ENCODE assay signal across 30 cellular contexts in genomic region chr4:24024597-24024996, GRCh38.
DNase-seq lines count a peak whose midpoint lies in the region; ATAC-seq and TF ChIP-seq lines count a peak whose summit lies in the region.
"Had no signal": no experiment of that assay in that cellular context is flagged by ENCODE, and none has a peak within 500 bp of the region (broad histone marks: within the 10 kb centered on the region; RNA-seq: fewer than 3 reads in every experiment).

No MANE protein-coding gene starts in this region.

- H3K9ac ChIP-seq in smooth muscle cell (ENCODE audit: low read depth), result no peak overlapping the region

- H3K4me1 ChIP-seq in smooth muscle cell (ENCODE audit: low read depth), result no peaks in the 10 kb centered on the region
- H3K4me1 ChIP-seq: adrenal gland, Caco-2, stomach, transverse colon had no signal

- H3K79me2 ChIP-seq in smooth muscle cell (ENCODE audit: low read depth), result no peaks in the 10 kb centered on the region

- no peak overlapping the region for H2AFZ ChIP-seq in smooth muscle cell (ENCODE audit: low read depth)

- no peaks in the 10 kb centered on the region for H3K9me3 ChIP-seq in smooth muscle cell (replicated peaks; ENCODE audit: low read depth)
- H3K9me3 ChIP-seq: adrenal gland, Caco-2, gastroesophageal sphincter, stomach, transverse colon had no signal

- peaks cover 6% of the 10 kb centered on the region for H3K27me3 ChIP-seq in smooth muscle cell (ENCODE audit: low read depth)
- H3K27me3 ChIP-seq: cardiac muscle cell, dorsolateral prefrontal cortex, gastroesophageal sphincter, stomach, transverse colon had no signal

- no peaks in the 10 kb centered on the region for H3K36me3 ChIP-seq in smooth muscle cell (ENCODE audit: low read depth)
- H3K36me3 ChIP-seq: adrenal gland, cardiac muscle cell, gastroesophageal sphincter, stomach, transverse colon had no signal

- no peak overlapping the region for H3K27ac ChIP-seq in smooth muscle cell (ENCODE audit: low read depth)
- H3K27ac ChIP-seq: 22Rv1, adrenal gland, cardiac muscle cell, dorsolateral prefrontal cortex, stomach, transverse colon, VCaP had no signal

- no peak overlapping the region for H3K4me3 ChIP-seq in retinal pigment epithelial cell (ENCODE audit: low read length)
- H3K4me3 ChIP-seq in smooth muscle cell, result no peak overlapping the region
- H3K4me3 ChIP-seq: adrenal gland, cardiac muscle cell, dorsolateral prefrontal cortex, gastroesophageal sphincter, stomach, transverse colon had no signal

- ATAC-seq in HG03045 (IDR thresholded peaks at IDR 0.05; ENCODE audit: unreplicated experiment), result no peak
- ATAC-seq in left cardiac atrium, result no peak
- ATAC-seq: Panc1 had no signal

- WGBS in smooth muscle cell (ENCODE audit: low lambda C conversion rate), result 69% methylated on average over 4 of the region's 4 CpGs

- no peak overlapping the region for H3K4me2 ChIP-seq in smooth muscle cell

- intact Hi-C loops in left cardiac atrium (cut with DNase I), result no loop called here

- TF ChIP-seq CTCF in retinal pigment epithelial cell (conservative IDR thresholded peaks at IDR 0.05; ENCODE audit: low read depth, low read length), result no peak
- no peak for TF ChIP-seq CTCF in smooth muscle cell (IDR thresholded peaks at IDR 0.05; ENCODE audit: borderline replicate concordance, insufficient read depth, poor library complexity, severe bottlenecking)

- no peaks in the 10 kb centered on the region for H4K20me1 ChIP-seq in smooth muscle cell (ENCODE audit: low read depth)

- DNase-seq in DMS53 (lab: John Stamatoyannopoulos, UW), result peak; percentile 33
- DNase-seq in DMS53 treated with DMSO at 0.1 percent for 48 hours (lab: John Stamatoyannopoulos, UW; ENCODE audit: unreplicated experiment), result no peak
- peak; percentile 71 for DNase-seq in NOMO-1 treated with DMSO at 0.1 percent for 48 hours (lab: John Stamatoyannopoulos, UW; ENCODE audit: unreplicated experiment)
- peak; percentile 45 for DNase-seq in fibroblast of the conjunctiva (ENCODE audit: low read depth)
- peak; percentile 78 for DNase-seq in retinal pigment epithelial cell (ENCODE audit: low read depth)
- no peak for DNase-seq in smooth muscle cell (lab: John Stamatoyannopoulos, UW; ENCODE audit: unreplicated experiment)
- DNase-seq in left cardiac atrium, result no peak
- DNase-seq: activated CD4-positive, alpha-beta T cell treated with anti-CD3 and anti-CD28 coated beads, Interleukin-2, amount 50 U/mL, for 1 hour; activated CD8-positive, alpha-beta memory T cell treated with anti-CD3 and anti-CD28 coated beads, Interleukin-2, amount 50 U/mL, for 4 hours; activated effector memory CD4-positive, alpha-beta T cell treated with Interleukin-2 at 50 U/mL for 16 hours; adrenal gland; Caco-2; dorsolateral prefrontal cortex; H9; Kasumi-1; kidney; NCI-H1417 treated with DMSO at 0.1 percent for 48 hours; NCI-H2227 treated with DMSO at 0.1 percent for 48 hours; NCI-H774; small intestine; stimulated activated CD4-positive, alpha-beta T cell treated with anti-CD3 and anti-CD28 coated beads, Interleukin-4, amount 100 ng/mL, for 24 hours; stomach; T-helper 2 cell; transverse colon had no signal

- H3F3A ChIP-seq in smooth muscle cell (ENCODE audit: low read depth), result no peaks in the 10 kb centered on the region

Comparison
In these comparisons a context has a peak if more than half of its experiments do, and no peak if none do; other contexts are left out.
1. DNase-seq: peak in DMS53 (single experiment), NOMO-1 treated with DMSO at 0.1 percent for 48 hours (single experiment), fibroblast of the conjunctiva (single experiment) and retinal pigment epithelial cell (single experiment); none in DMS53 treated with DMSO at 0.1 percent for 48 hours (single experiment), smooth muscle cell (single experiment) and left cardiac atrium (single experiment).